Comparison of ENCODE assay signal across 8 cellular contexts in the genomic region with DNA sequence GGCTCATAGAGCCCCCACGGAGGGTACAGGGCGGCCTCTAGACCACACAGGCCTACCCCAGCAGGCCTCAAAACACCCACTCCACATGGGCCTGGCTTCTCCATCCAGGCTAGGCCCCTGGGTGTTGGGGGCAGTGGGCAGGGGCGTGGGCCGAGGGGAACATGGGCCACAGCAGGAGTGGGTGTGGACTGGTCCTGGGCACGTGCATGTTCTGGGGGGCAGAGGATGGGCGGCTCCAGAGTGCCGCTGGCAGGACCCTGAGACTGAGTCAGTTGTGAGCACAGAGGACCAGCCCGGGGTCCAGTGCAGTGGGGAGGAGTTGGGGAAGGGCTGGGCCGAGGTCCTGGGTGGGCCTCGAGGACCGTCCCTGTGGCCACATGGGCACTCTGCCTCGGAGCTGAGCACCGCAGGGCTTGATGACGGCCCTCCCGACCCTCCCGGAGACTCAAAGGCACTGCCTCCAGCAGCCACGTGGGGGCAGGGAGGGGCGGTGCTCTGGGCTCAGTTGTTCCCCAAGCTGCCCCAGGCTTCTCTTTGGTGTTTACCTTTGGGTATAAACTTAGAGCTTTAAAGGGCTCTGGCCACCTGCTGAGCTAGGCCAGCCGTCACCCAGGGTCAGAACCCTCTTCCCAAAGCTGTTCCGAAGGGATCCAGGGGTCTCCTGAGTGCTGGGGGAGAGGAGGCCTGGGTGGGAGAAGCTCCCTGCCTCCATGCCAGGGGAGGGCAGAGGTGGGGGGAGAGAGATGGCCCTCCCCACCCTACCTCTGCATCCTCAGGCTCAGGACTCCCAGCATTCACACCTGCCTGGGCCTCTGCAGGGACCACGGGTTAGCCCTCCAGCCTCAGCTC.
DNase-seq lines count a peak whose midpoint lies in the region; ATAC-seq, FAIRE-seq and TF ChIP-seq lines count a peak whose summit lies in the region.

No MANE protein-coding gene starts in this region.

- intact Hi-C loops in mucosa of descending colon (cut with DNase I, micrococcal nuclease): loop anchor here in 1 of 2 donors (10.0 kb wide), 1 partner anchor 107 kb away; no protein-coding TSS in a partner anchor

- no peak overlapping the region for H3K4me3 ChIP-seq in mucosa of descending colon

- no peak for TF ChIP-seq CTCF in mucosa of descending colon (IDR thresholded peaks at IDR 0.05)

- FAIRE-seq in G401.6 (lab: Jason Lieb, UNC): peak; percentile 71

- H3K9me3 ChIP-seq in mucosa of descending colon: no peaks in the 10 kb centered on the region

- DNase-seq in NCI-H1694 treated with DMSO at 0.1 percent for 48 hours (lab: John Stamatoyannopoulos, UW) (peak; percentile 48), mucosa of descending colon (peak in 2 of 3 donors; percentile 67 to 68), substantia nigra (lab: John Stamatoyannopoulos, UW) (peak in 12 of 49 donors; percentile 11 to 67 (median 36)), HK-2 (ENCODE audit: unreplicated experiment) (no peak), MV-4-11 (lab: John Stamatoyannopoulos, UW) (no peak)
- peak; percentile 71 for DNase-seq in activated CD4-positive, alpha-beta T cell treated with anti-CD3 and anti-CD28 coated beads, Interleukin-2, amount 50 U/mL, for 1 hour
- DNase-seq in effector CD8-positive, alpha-beta T cell (lab: John Stamatoyannopoulos, UW): peak; percentile 27

- H3K27ac ChIP-seq in substantia nigra (ENCODE audit: low read depth, low read length, poor library complexity, severe bottlenecking): peak overlapping the region; percentile 30

- ATAC-seq in mucosa of descending colon: peak; percentile 64

- H3K4me1 ChIP-seq in mucosa of descending colon (ENCODE audit: low read depth): peaks cover 35% of the 10 kb centered on the region

- peaks cover 7% of the 10 kb centered on the region for H3K36me3 ChIP-seq in mucosa of descending colon (ENCODE audit: low read depth)

Comparison
In these comparisons a context has a peak if more than half of its experiments do, and no peak if none do; other contexts are left out.
1. DNase-seq: peak in NCI-H1694 treated with DMSO at 0.1 percent for 48 hours (single experiment), activated CD4-positive, alpha-beta T cell treated with anti-CD3 and anti-CD28 coated beads, Interleukin-2, amount 50 U/mL, for 1 hour (single experiment), effector CD8-positive, alpha-beta T cell (single experiment) and mucosa of descending colon (2 of 3); none in HK-2 (single experiment) and MV-4-11 (single experiment).